Comparison of ENCODE assay signal across 12 cellular contexts in the genomic region with DNA sequence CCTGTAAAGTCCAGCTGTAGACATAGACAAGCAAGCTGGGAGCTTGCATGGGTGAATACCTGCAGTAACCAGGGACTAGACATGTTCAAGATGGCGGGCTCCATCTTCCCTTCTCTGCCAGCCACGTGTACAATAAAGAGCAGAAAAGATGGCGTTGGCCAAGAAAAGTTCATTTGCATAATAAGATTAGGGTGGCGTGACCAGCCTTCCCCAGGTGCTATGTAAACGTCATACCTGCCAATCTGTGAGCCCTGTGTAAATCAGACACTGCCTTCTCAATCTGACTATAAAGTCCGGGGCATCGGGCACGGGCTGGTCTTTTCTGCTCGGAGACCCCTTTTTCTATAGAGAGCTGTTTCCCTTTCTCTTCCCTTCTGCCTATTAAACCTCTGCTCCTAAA.
"Had no signal": no experiment of that assay in that cellular context is flagged by ENCODE, and none has a peak within 500 bp of the region (broad histone marks: within the 10 kb centered on the region; RNA-seq: fewer than 3 reads in every experiment).

No MANE protein-coding gene starts in this region.

- H3K36me3 ChIP-seq: breast epithelium, esophagus squamous epithelium, right atrium auricular region, thyroid gland had no signal

- DNase-seq: activated CD4-positive, alpha-beta memory T cell treated with anti-CD3 and anti-CD28 coated beads, Interleukin-2, amount 10 ng/mL, durations not matched to agents 7 days and 5 days; activated naive CD8-positive, alpha-beta T cell treated with anti-CD3 and anti-CD28 coated beads, Interleukin-2, amount 10 ng/mL, durations not matched to agents 7 days and 5 days; activated T-cell treated with anti-CD3 and anti-CD28 coated beads, Interleukin-2, amount 50 U/mL, for 72 hours; anterior cingulate cortex; esophagus squamous epithelium; foreskin fibroblast; head of caudate nucleus; small intestine; thyroid gland had no signal

- H3K4me1 Mint-ChIP-seq: activated CD4-positive, alpha-beta memory T cell treated with anti-CD3 and anti-CD28 coated beads, Interleukin-2, amount 10 ng/mL, durations not matched to agents 7 days and 5 days had no signal

- H3K27ac Mint-ChIP-seq: activated CD4-positive, alpha-beta memory T cell treated with anti-CD3 and anti-CD28 coated beads, Interleukin-2, amount 10 ng/mL, durations not matched to agents 7 days and 5 days; activated naive CD8-positive, alpha-beta T cell treated with anti-CD3 and anti-CD28 coated beads, Interleukin-2, amount 10 ng/mL, durations not matched to agents 7 days and 5 days; activated T-cell treated with anti-CD3 and anti-CD28 coated beads, Interleukin-2, amount 50 U/mL, for 72 hours had no signal

- H3K4me3 Mint-ChIP-seq: activated CD4-positive, alpha-beta memory T cell treated with anti-CD3 and anti-CD28 coated beads, Interleukin-2, amount 10 ng/mL, durations not matched to agents 7 days and 5 days; activated naive CD8-positive, alpha-beta T cell treated with anti-CD3 and anti-CD28 coated beads, Interleukin-2, amount 10 ng/mL, durations not matched to agents 7 days and 5 days; activated T-cell treated with anti-CD3 and anti-CD28 coated beads, Interleukin-2, amount 50 U/mL, for 72 hours had no signal

- H3K9me3 ChIP-seq: breast epithelium, esophagus squamous epithelium, right atrium auricular region, thyroid gland had no signal

- H3K27me3 Mint-ChIP-seq: activated CD4-positive, alpha-beta memory T cell treated with anti-CD3 and anti-CD28 coated beads, Interleukin-2, amount 10 ng/mL, durations not matched to agents 7 days and 5 days; activated naive CD8-positive, alpha-beta T cell treated with anti-CD3 and anti-CD28 coated beads, Interleukin-2, amount 10 ng/mL, durations not matched to agents 7 days and 5 days had no signal

- ATAC-seq: activated T-cell treated with anti-CD3 and anti-CD28 coated beads, Interleukin-2, amount 50 U/mL, for 72 hours had no signal

- H3K36me3 Mint-ChIP-seq: activated naive CD8-positive, alpha-beta T cell treated with anti-CD3 and anti-CD28 coated beads, Interleukin-2, amount 10 ng/mL, durations not matched to agents 7 days and 5 days had no signal

- H3K4me3 ChIP-seq: breast epithelium, esophagus squamous epithelium, right atrium auricular region, thyroid gland had no signal

- H3K4me1 ChIP-seq: breast epithelium, esophagus squamous epithelium, right atrium auricular region, thyroid gland had no signal

- H3K27me3 ChIP-seq: breast epithelium, esophagus squamous epithelium, right atrium auricular region, thyroid gland had no signal

- H3K27ac ChIP-seq: breast epithelium, esophagus squamous epithelium, right atrium auricular region, thyroid gland, VCaP had no signal

- H3K9me3 Mint-ChIP-seq: activated CD4-positive, alpha-beta memory T cell treated with anti-CD3 and anti-CD28 coated beads, Interleukin-2, amount 10 ng/mL, durations not matched to agents 7 days and 5 days; activated naive CD8-positive, alpha-beta T cell treated with anti-CD3 and anti-CD28 coated beads, Interleukin-2, amount 10 ng/mL, durations not matched to agents 7 days and 5 days; activated T-cell treated with anti-CD3 and anti-CD28 coated beads, Interleukin-2, amount 50 U/mL, for 72 hours had no signal
